In the genomic region with DNA sequence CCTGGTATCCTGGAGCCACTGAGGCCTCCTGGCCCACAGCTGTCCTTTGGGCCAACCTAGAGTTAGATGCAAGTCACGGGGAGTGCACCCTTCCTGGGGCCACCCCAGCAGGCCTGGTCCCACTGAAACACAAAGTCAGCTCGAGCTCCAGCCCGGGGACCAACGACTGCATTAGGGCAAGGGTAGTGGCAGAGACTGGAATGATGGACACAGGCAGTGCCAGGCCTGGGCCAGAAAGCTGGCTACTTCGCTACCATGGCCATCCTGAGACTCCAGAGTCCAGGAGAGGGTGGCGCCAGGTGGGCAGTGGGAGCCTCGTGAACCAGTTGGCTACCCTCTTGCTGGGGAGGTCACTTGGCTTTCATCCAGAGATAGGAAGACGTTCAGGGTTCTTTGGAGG, we compare ENCODE assay signal across 28 cellular contexts. TPM values are rescaled to one million over a fixed set of nuclear protein-coding genes. Genes with fewer than 3 reads are reported as not detected.
"Had no signal": no experiment of that assay in that cellular context is flagged by ENCODE, and none has a peak within 500 bp of the region (broad histone marks: within the 10 kb centered on the region; RNA-seq: fewer than 3 reads in every experiment).

No MANE protein-coding gene starts in this region.

- H3K36me3 Mint-ChIP-seq: naive thymus-derived CD8-positive, alpha-beta T cell; stimulated activated effector memory CD8-positive, alpha-beta T cell treated with anti-CD3 and anti-CD28 coated beads, Interleukin-12 subunit alpha, Interleukin-12 subunit beta, amount 100 ng/mL, for 72 hours; type B pancreatic cell had no signal

- H3K9ac ChIP-seq: parathyroid adenoma had no signal

- H3K27me3 ChIP-seq: thyroid gland had no signal

- H3K36me3 ChIP-seq: colonic mucosa, gastrocnemius medialis, neutrophil, sigmoid colon, stomach, thyroid gland had no signal

- H3K79me2 ChIP-seq: parathyroid adenoma had no signal

- H3K4me3 ChIP-seq: colonic mucosa, gastrocnemius medialis, sigmoid colon, stomach, thyroid gland had no signal

- H3K27ac Mint-ChIP-seq: dendritic cell treated with granulocyte-macrophage colony-stimulating factor and Interleukin-4, amounts not matched to agents 40 ng/mL and 50 ng/mL, for 4 days; endodermal cell; nephron progenitor cell; progenitor cell of endocrine pancreas; stimulated activated effector memory CD8-positive, alpha-beta T cell treated with anti-CD3 and anti-CD28 coated beads, Interleukin-12 subunit alpha, Interleukin-12 subunit beta, amount 100 ng/mL, for 72 hours; type B pancreatic cell had no signal

- ATAC-seq: gastrocnemius medialis; naive thymus-derived CD8-positive, alpha-beta T cell; stimulated activated effector memory CD8-positive, alpha-beta T cell treated with anti-CD3 and anti-CD28 coated beads, Interleukin-12 subunit alpha, Interleukin-12 subunit beta, amount 100 ng/mL, for 72 hours had no signal

- H3K4me1 ChIP-seq: colonic mucosa, parathyroid adenoma had no signal

- H3K9me3 Mint-ChIP-seq: dendritic cell treated with granulocyte-macrophage colony-stimulating factor and Interleukin-4, amounts not matched to agents 40 ng/mL and 50 ng/mL, for 4 days; naive thymus-derived CD8-positive, alpha-beta T cell; nephron progenitor cell; stimulated activated effector memory CD8-positive, alpha-beta T cell treated with anti-CD3 and anti-CD28 coated beads, Interleukin-12 subunit alpha, Interleukin-12 subunit beta, amount 100 ng/mL, for 72 hours; type B pancreatic cell had no signal

- FAIRE-seq: keratinocyte had no signal

- H3K9me3 ChIP-seq: colonic mucosa, gastrocnemius medialis, neutrophil, sigmoid colon, stomach, thyroid gland had no signal

- H3K27ac ChIP-seq: colonic mucosa, epithelial cell of prostate, gastrocnemius medialis, neutrophil, parathyroid adenoma, sigmoid colon, stomach, thyroid gland had no signal

- DNase-seq: colonic mucosa; effector CD8-positive, alpha-beta T cell; foreskin fibroblast; gastrocnemius medialis; mesenchymal stem cell; naive thymus-derived CD8-positive, alpha-beta T cell; sigmoid colon; stimulated activated CD4-positive, alpha-beta T cell treated with anti-CD3 and anti-CD28 coated beads, Interleukin-2, amount 100 ng/mL, for 24 hours; stimulated activated CD4-positive, alpha-beta T cell treated with anti-CD3 and anti-CD28 coated beads, Interleukin-4, amount 100 ng/mL, for 24 hours; stimulated activated naive CD4-positive, alpha-beta T cell treated with Interleukin-2 at 50 U/mL for 16 hours; stomach; thyroid gland had no signal

- H3K4me3 Mint-ChIP-seq: dendritic cell treated with granulocyte-macrophage colony-stimulating factor and Interleukin-4, amounts not matched to agents 40 ng/mL and 50 ng/mL, for 4 days; endodermal cell; naive thymus-derived CD8-positive, alpha-beta T cell; nephron progenitor cell; stimulated activated effector memory CD8-positive, alpha-beta T cell treated with anti-CD3 and anti-CD28 coated beads, Interleukin-12 subunit alpha, Interleukin-12 subunit beta, amount 100 ng/mL, for 72 hours; type B pancreatic cell had no signal

- H2AFZ ChIP-seq: parathyroid adenoma had no signal

- H3K4me1 Mint-ChIP-seq: stimulated activated effector memory CD8-positive, alpha-beta T cell treated with anti-CD3 and anti-CD28 coated beads, Interleukin-12 subunit alpha, Interleukin-12 subunit beta, amount 100 ng/mL, for 72 hours had no signal

RNA-seq across cellular contexts. Expression of a gene that starts 22.2 kb away (rescaled TPM):
- total RNA-seq: chondrocyte; colonic mucosa; endodermal cell; esophagus mucosa; myocyte; naive thymus-derived CD8-positive, alpha-beta T cell; progenitor cell of endocrine pancreas; temporal lobe; urinary bladder had no signal
- polyA plus RNA-seq: keratinocyte, liver had no signal
